24 cellular contexts compared by ENCODE assay signal in the genomic region with DNA sequence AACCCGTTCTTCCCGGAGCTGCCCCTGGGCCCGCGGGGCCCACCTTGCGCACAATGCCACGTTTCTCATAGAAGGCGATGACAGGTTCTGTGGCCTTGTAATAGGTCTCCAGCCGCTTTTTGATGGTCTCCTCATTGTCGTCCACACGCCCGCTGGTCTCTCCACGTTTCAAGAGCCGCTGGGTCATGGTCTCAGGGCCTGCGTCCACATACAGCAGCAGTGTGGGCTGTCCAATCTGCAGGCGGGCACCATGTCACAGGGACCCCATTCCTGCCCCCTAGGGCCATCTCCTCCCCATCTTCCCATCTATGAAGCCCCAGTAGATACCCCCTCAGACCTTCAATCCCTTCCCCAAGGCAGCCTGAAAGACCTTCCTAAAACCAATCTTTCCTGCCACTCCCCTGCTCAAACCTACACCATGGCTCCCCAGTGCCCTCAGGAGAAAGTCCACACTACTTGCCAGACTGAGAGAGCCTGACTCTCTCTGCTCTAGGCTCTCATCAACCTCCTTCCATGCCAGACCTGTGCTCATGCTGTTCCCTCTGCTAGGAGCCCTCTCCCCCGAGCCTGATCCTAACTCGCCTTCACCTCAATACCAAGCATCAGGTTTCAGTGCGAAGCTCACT. TPM values are rescaled to one million over a fixed set of nuclear protein-coding genes. Genes with fewer than 3 reads are reported as not detected.
A peak's percentile ranks its signal among the peaks of the same experiment; 100 is the strongest.
DNase-seq lines count a peak whose midpoint lies in the region; ATAC-seq and TF ChIP-seq lines count a peak whose summit lies in the region.
"Had no signal": no experiment of that assay in that cellular context is flagged by ENCODE, and none has a peak within 500 bp of the region (broad histone marks: within the 10 kb centered on the region; RNA-seq: fewer than 3 reads in every experiment).

No MANE protein-coding gene starts in this region.

- H3K27me3 Mint-ChIP-seq in brain (peaks cover 3% of the 10 kb centered on the region), neural crest cell (ENCODE audit: low read depth) (no peaks in the 10 kb centered on the region)
- H3K27me3 Mint-ChIP-seq: activated CD4-positive, alpha-beta T cell treated with anti-CD3 and anti-CD28 coated beads, Interleukin-2, amount 10 ng/mL, durations not matched to agents 24 days and 14 days; stimulated activated naive CD8-positive, alpha-beta T cell treated with anti-CD3 and anti-CD28 coated beads, Interleukin-15, amount 100 ng/mL, for 72 hours had no signal

- 88 to 90% methylated on average over 18 of the region's 18 CpGs for WGBS in heart right ventricle, 2 donors
- WGBS in prostate gland = 90% methylated on average over 18 of the region's 18 CpGs

- ATAC-seq in heart right ventricle = no peak
- ATAC-seq in Right ventricle myocardium superior (ENCODE audit: poor library complexity) = no peak
- ATAC-seq in upper lobe of right lung = no peak
- ATAC-seq: stimulated activated naive CD8-positive, alpha-beta T cell treated with anti-CD3 and anti-CD28 coated beads, Interleukin-15, amount 100 ng/mL, for 72 hours had no signal

- intact Hi-C loops in heart right ventricle (cut with DNase I) (loop anchor here in 3 of 10 donors (2.0 to 5.0 kb wide), 4 partner anchors 41 to 276 kb away; a partner anchor contains a TSS), Right ventricle myocardium superior (cut with DNase I) (loop anchor here (5.0 kb wide), 2 partner anchors 81 to 131 kb away; a partner anchor contains a TSS), upper lobe of right lung (cut with DNase I) (no loop called here), prostate gland (cut with DNase I) (no loop called here)

- TF ChIP-seq POLR2A in prostate gland (IDR thresholded peaks at IDR 0.05) = no peak

- no peaks in the 10 kb centered on the region for H3K9me3 ChIP-seq in heart right ventricle
- no peaks in the 10 kb centered on the region for H3K9me3 ChIP-seq in upper lobe of right lung
- no peaks in the 10 kb centered on the region for H3K9me3 ChIP-seq in prostate gland

- no peak for TF ChIP-seq CTCF in heart right ventricle (IDR thresholded peaks at IDR 0.05)
- no peak for TF ChIP-seq CTCF in brain (conservative IDR thresholded peaks at IDR 0.05)
- no peak for TF ChIP-seq CTCF in neural crest cell (conservative IDR thresholded peaks at IDR 0.05)
- no peak for TF ChIP-seq CTCF in upper lobe of right lung (IDR thresholded peaks at IDR 0.05)
- no peak for TF ChIP-seq CTCF in prostate gland (IDR thresholded peaks at IDR 0.05)

- H3K36me3 ChIP-seq in heart right ventricle = peaks cover 0 to 64% (median 28%) of the 10 kb centered on the region in 9 donors
- H3K36me3 ChIP-seq in upper lobe of right lung = peaks cover 46% of the 10 kb centered on the region
- no peaks in the 10 kb centered on the region for H3K36me3 ChIP-seq in prostate gland

- H3K4me1 ChIP-seq in heart right ventricle (peaks cover 5 to 62% (median 35%) of the 10 kb centered on the region in 9 donors), upper lobe of right lung (peaks cover 13% of the 10 kb centered on the region), prostate gland (replicated peaks) (no peaks in the 10 kb centered on the region)

- H3K27me3 ChIP-seq in heart right ventricle (no peaks in the 10 kb centered on the region), upper lobe of right lung (no peaks in the 10 kb centered on the region), prostate gland (replicated peaks; ENCODE audit: insufficient read depth) (no peaks in the 10 kb centered on the region)
- H3K27me3 ChIP-seq: dorsolateral prefrontal cortex had no signal

- H3K4me1 Mint-ChIP-seq in brain (peaks cover 15% of the 10 kb centered on the region), neural crest cell (peaks cover 3% of the 10 kb centered on the region)

- peaks cover 0 to 2% (median 0%) of the 10 kb centered on the region in 5 experiments for H3K9me3 Mint-ChIP-seq in brain
- H3K9me3 Mint-ChIP-seq in neural crest cell = no peaks in the 10 kb centered on the region
- H3K9me3 Mint-ChIP-seq: activated CD4-positive, alpha-beta T cell treated with anti-CD3 and anti-CD28 coated beads, Interleukin-2, amount 10 ng/mL, durations not matched to agents 24 days and 14 days; stimulated activated naive CD8-positive, alpha-beta T cell treated with anti-CD3 and anti-CD28 coated beads, Interleukin-15, amount 100 ng/mL, for 72 hours had no signal

- H3K27ac ChIP-seq in heart right ventricle = peak overlapping the region; percentile 36 to 92 (median 83)
- peak overlapping the region; percentile 42 for H3K27ac ChIP-seq in upper lobe of right lung
- H3K27ac ChIP-seq in prostate gland = no peak overlapping the region
- H3K27ac ChIP-seq: epithelial cell of prostate had no signal

- H3K36me3 Mint-ChIP-seq in brain = peaks cover 19% of the 10 kb centered on the region
- H3K36me3 Mint-ChIP-seq in neural crest cell (ENCODE audit: low read depth) = no peaks in the 10 kb centered on the region

- no peak overlapping the region for H3K4me3 ChIP-seq in heart right ventricle
- H3K4me3 ChIP-seq in upper lobe of right lung = no peak overlapping the region
- no peak overlapping the region for H3K4me3 ChIP-seq in prostate gland
- H3K4me3 ChIP-seq: dorsolateral prefrontal cortex had no signal

- DNase-seq in heart right ventricle (no peak), Right ventricle myocardium superior (no peak), neural crest cell (ENCODE audit: low read depth, low spot score) (no peak), upper lobe of right lung (no peak), GF-D8 (lab: John Stamatoyannopoulos, UW) (no peak), prostate gland (ENCODE audit: low spot score) (no peak), pons (ENCODE audit: low spot score) (no peak)
- DNase-seq: activated CD4-positive, alpha-beta T cell treated with anti-CD3 and anti-CD28 coated beads, Interleukin-2, amount 10 ng/mL, durations not matched to agents 24 days and 14 days; activated CD8-positive, alpha-beta memory T cell treated with anti-CD3 and anti-CD28 coated beads, Interleukin-2, amount 50 U/mL, for 4 hours; activated effector memory CD4-positive, alpha-beta T cell treated with anti-CD3 and anti-CD28 coated beads, Interleukin-2, amount 50 U/mL, for 16 hours; hypothalamus; islet precursor cell; KG1; MV-4-11; NCI-H187 treated with DMSO at 0.1 percent for 48 hours; NCI-H2227 treated with DMSO at 0.1 percent for 48 hours; NCI-H774; SHP77 treated with DMSO at 0.1 percent for 48 hours; stimulated activated CD4-positive, alpha-beta T cell treated with anti-CD3 and anti-CD28 coated beads, Interleukin-2, amount 100 ng/mL, for 24 hours; stimulated activated naive CD8-positive, alpha-beta T cell treated with anti-CD3 and anti-CD28 coated beads, Interleukin-15, amount 100 ng/mL, for 72 hours had no signal

- H3K4me3 Mint-ChIP-seq in brain (no peak overlapping the region), neural crest cell (no peak overlapping the region)
- H3K4me3 Mint-ChIP-seq: activated CD4-positive, alpha-beta T cell treated with anti-CD3 and anti-CD28 coated beads, Interleukin-2, amount 10 ng/mL, durations not matched to agents 24 days and 14 days; stimulated activated naive CD8-positive, alpha-beta T cell treated with anti-CD3 and anti-CD28 coated beads, Interleukin-15, amount 100 ng/mL, for 72 hours had no signal

- H3K27ac Mint-ChIP-seq in brain (peak overlapping the region in 3 of 5 experiments; percentile 8 to 35 (median 23)), neural crest cell (ENCODE audit: unreplicated experiment) (peak overlapping the region; percentile 29)
- H3K27ac Mint-ChIP-seq: activated CD4-positive, alpha-beta T cell treated with anti-CD3 and anti-CD28 coated beads, Interleukin-2, amount 10 ng/mL, durations not matched to agents 24 days and 14 days; stimulated activated naive CD8-positive, alpha-beta T cell treated with anti-CD3 and anti-CD28 coated beads, Interleukin-15, amount 100 ng/mL, for 72 hours had no signal

RNA-seq across cellular contexts. Expression of a gene that starts 9.1 kb away (rescaled TPM):
- total RNA-seq in heart right ventricle (100 to 1,000 TPM; 553 to 918 (median 731) TPM), Right ventricle myocardium superior (932 TPM), neural crest cell (39.6 and 45.5 TPM in 2 replicates), upper lobe of right lung (158 TPM), prostate gland (100 to 1,000 TPM in 1 of 2 donors, 10 to 100 TPM in 1; 22.2 to 123 TPM)
- polyA plus RNA-seq in heart right ventricle (1,000 to 10,000 TPM in 1 of 2 donors, 100 to 1,000 TPM in 1; 500 to 1,050 TPM), brain (ENCODE audit: insufficient read depth, low read depth, low replicate concordance) (245 TPM)

RNA-seq across cellular contexts. Expression of a gene that starts 13.9 kb away (rescaled TPM):
- total RNA-seq in heart right ventricle = 100 to 1,000 TPM in 8 of 10 donors, 10 to 100 TPM in 2; 76.8 to 263 (median 137) TPM
- polyA plus RNA-seq in heart right ventricle = 100 to 1,000 TPM; 199 to 310 TPM
- total RNA-seq in Right ventricle myocardium superior = 118 TPM
- 47.3 TPM for polyA plus RNA-seq in brain (ENCODE audit: insufficient read depth, low read depth, low replicate concordance)
- 2.6 and 3.3 TPM in 2 replicates for total RNA-seq in neural crest cell
- 322 TPM for total RNA-seq in upper lobe of right lung
- total RNA-seq in prostate gland = 100 to 1,000 TPM in 1 of 2 donors, 10 to 100 TPM in 1; 24.3 to 336 TPM
- total RNA-seq: OCI-LY7 had no signal

RNA-seq across cellular contexts. Expression of a gene that starts 31.0 kb away (rescaled TPM):
- total RNA-seq in heart right ventricle (10 to 100 TPM; 32.8 to 52.0 (median 44.7) TPM), Right ventricle myocardium superior (38.2 TPM), neural crest cell (25.4 and 27.4 TPM in 2 replicates), upper lobe of right lung (94.7 TPM), prostate gland (10 to 100 TPM; 46.4 to 95.1 TPM)
- polyA plus RNA-seq in heart right ventricle (10 to 100 TPM; 33.0 to 40.5 TPM), brain (ENCODE audit: insufficient read depth, low read depth, low replicate concordance) (83.6 TPM)

RNA-seq across cellular contexts. Expression of a gene that starts 48.5 kb away (rescaled TPM):
- total RNA-seq in heart right ventricle (10 to 100 TPM; 23.2 to 52.9 (median 33.9) TPM), Right ventricle myocardium superior (18.1 TPM), neural crest cell (12.6 and 14.5 TPM in 2 replicates), upper lobe of right lung (58.8 TPM), prostate gland (10 to 100 TPM; 21.8 to 47.0 TPM)
- polyA plus RNA-seq in heart right ventricle (10 to 100 TPM; 10.8 to 48.6 TPM), brain (ENCODE audit: insufficient read depth, low read depth, low replicate concordance) (19.2 TPM)

Comparison
In these comparisons a context has a peak if more than half of its experiments do, and no peak if none do; other contexts are left out.
1. H3K27ac ChIP-seq: peak in heart right ventricle (10 of 10) and upper lobe of right lung (single experiment); none in prostate gland (0 of 2).